ENCODE assay signal across 8 cellular contexts in genomic region chr9:90102292-90102901, GRCh38.
A peak's percentile ranks its signal among the peaks of the same experiment; 100 is the strongest.
DNase-seq lines count a peak whose midpoint lies in the region; ATAC-seq and TF ChIP-seq lines count a peak whose summit lies in the region.

No MANE protein-coding gene starts in this region.

- no peak overlapping the region for H3K27ac Mint-ChIP-seq in Caco-2 (ENCODE audit: unreplicated experiment)

- POLR2A ChIA-PET in Caco-2 (lab: Charles Lee): interaction anchor here (0.6 kb wide), 1 partner anchor 182 kb away, joined by 3 read pairs; no protein-coding TSS in a partner anchor

- H3K27me3 Mint-ChIP-seq in Caco-2 (ENCODE audit: insufficient read depth, unreplicated experiment): no peaks in the 10 kb centered on the region

- intact Hi-C loops in Caco-2 (cut with micrococcal nuclease; ENCODE audit: unreplicated experiment): loop anchor here (1.0 to 5.0 kb wide), 4 partner anchors 105 to 504 kb away; no protein-coding TSS in a partner anchor

- CTCF ChIA-PET in Caco-2 (lab: Charles Lee): interaction anchor here (0.6 to 4.7 kb wide), 6 partner anchors 90 to 784 kb away, joined by 3 to 55 read pairs (median 6); partner anchors contain the start of genes GADD45G and SECISBP2

- DNase-seq in Caco-2: peak; percentile 73 to 81
- DNase-seq in HT-29 (ENCODE audit: low spot score): peak; percentile 90
- peak; percentile 58 to 70 for DNase-seq in NOMO-1 (lab: John Stamatoyannopoulos, UW; ENCODE audit: unreplicated experiment in 2 of 2)
- DNase-seq in activated CD8-positive, alpha-beta memory T cell treated with anti-CD3 and anti-CD28 coated beads, Interleukin-2, amount 50 U/mL, for 4 hours: peak; percentile 67
- DNase-seq in epithelial cell of esophagus (ENCODE audit: low read depth): peak; percentile 95
- peak; percentile 77 for DNase-seq in myocyte (ENCODE audit: low read depth)
- DNase-seq in stimulated activated CD8-positive, alpha-beta memory T cell treated with anti-CD3 and anti-CD28 coated beads, Interleukin-7, amount 100 ng/mL, for 24 hours (ENCODE audit: low read depth): peak; percentile 38

- H3K9me3 Mint-ChIP-seq in Caco-2 (ENCODE audit: unreplicated experiment): no peaks in the 10 kb centered on the region

- no peaks in the 10 kb centered on the region for H3K4me1 ChIP-seq in Caco-2

- no peaks in the 10 kb centered on the region for H3K27me3 ChIP-seq in Caco-2 (replicated peaks; ENCODE audit: control insufficient read depth, insufficient read depth, low read length)

- H3K4me3 Mint-ChIP-seq in Caco-2 (ENCODE audit: unreplicated experiment): no peak overlapping the region

- no peaks in the 10 kb centered on the region for H3K9me3 ChIP-seq in Caco-2

- H3K4me3 ChIP-seq in Caco-2 (ENCODE audit: low read depth, low read length) (no peak overlapping the region), epithelial cell of esophagus (ENCODE audit: low read length) (no peak overlapping the region)

- no TSS peak for BruUV-seq in Caco-2 (replicated peaks; lab: Mats Ljungman, UMichigan)

- ATAC-seq in GM21381 (IDR thresholded peaks at IDR 0.05; ENCODE audit: unreplicated experiment): peak; percentile 99

- TF ChIP-seq CTCF in Caco-2 (IDR thresholded peaks at IDR 0.05; ENCODE audit: insufficient read depth in 1 of 2, low read depth in 1 of 2, low read length in 1 of 2, severe bottlenecking in 1 of 2, unreplicated experiment in 1 of 2): peak; percentile 61 to 68
- TF ChIP-seq CTCF in epithelial cell of esophagus (IDR thresholded peaks at IDR 0.05; ENCODE audit: insufficient read depth, low read depth, low read length, missing control alignments): peak; percentile 87

- no peaks in the 10 kb centered on the region for H3K36me3 Mint-ChIP-seq in Caco-2 (ENCODE audit: insufficient read depth, unreplicated experiment)

- H3K4me1 Mint-ChIP-seq in Caco-2 (ENCODE audit: low read depth, unreplicated experiment): no peaks in the 10 kb centered on the region

- no peaks in the 10 kb centered on the region for H3K36me3 ChIP-seq in Caco-2 (ENCODE audit: control insufficient read depth, insufficient read depth, low read length)

Comparison
In these comparisons a context has a peak if more than half of its experiments do, and no peak if none do; other contexts are left out.
1. DNase-seq: peak in every context shown above with its lines; median percentile 95 in epithelial cell of esophagus; 90 in HT-29; 77 in Caco-2; 77 in myocyte; 67 in activated CD8-positive, alpha-beta memory T cell treated with anti-CD3 and anti-CD28 coated beads, Interleukin-2, amount 50 U/mL, for 4 hours; 64 in NOMO-1; 38 in stimulated activated CD8-positive, alpha-beta memory T cell treated with anti-CD3 and anti-CD28 coated beads, Interleukin-7, amount 100 ng/mL, for 24 hours.